ENCODE assay signal across 24 cellular contexts in the genomic region with DNA sequence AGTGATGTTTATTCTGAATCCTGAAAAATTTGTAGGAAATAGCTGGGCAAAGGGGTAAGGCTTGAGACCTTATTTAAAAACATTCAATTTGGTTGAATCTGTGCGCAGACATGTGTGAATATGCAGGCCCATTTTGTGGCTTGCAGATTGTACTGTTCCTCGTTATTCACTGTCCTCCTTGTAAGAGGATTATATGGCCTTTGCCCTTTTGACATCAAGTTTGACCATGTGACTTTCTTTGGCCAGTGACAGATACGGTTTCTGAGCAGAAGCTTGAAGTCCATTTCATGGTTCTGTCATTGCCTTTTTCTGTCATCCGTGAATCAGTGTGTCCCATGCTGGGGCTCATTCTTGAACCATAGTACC.
"Had no signal": no experiment of that assay in that cellular context is flagged by ENCODE, and none has a peak within 500 bp of the region (broad histone marks: within the 10 kb centered on the region; RNA-seq: fewer than 3 reads in every experiment).

No MANE protein-coding gene starts in this region.

- H3K9me3 ChIP-seq: gastrocnemius medialis, stomach, suprapubic skin, tibial nerve had no signal

- H3K27ac ChIP-seq: coronary artery, gastrocnemius medialis, suprapubic skin, tibial nerve, WERI-Rb-1 had no signal

- H3K4me3 ChIP-seq: coronary artery, gastrocnemius medialis, stomach, suprapubic skin, tibial nerve had no signal

- H3K27me3 ChIP-seq: gastrocnemius medialis, stomach, suprapubic skin, tibial nerve had no signal

- H3K4me1 ChIP-seq: suprapubic skin had no signal

- H3K36me3 ChIP-seq: gastrocnemius medialis, stomach, suprapubic skin, tibial nerve, WERI-Rb-1 had no signal

- DNase-seq: activated CD4-positive, alpha-beta memory T cell treated with anti-CD3 and anti-CD28 coated beads for 36 hours; activated CD4-positive, alpha-beta T cell treated with anti-CD3 and anti-CD28 coated beads, Interleukin-2, amount 10 ng/mL, durations not matched to agents 24 days and 14 days; activated CD8-positive, alpha-beta memory T cell treated with anti-CD3 and anti-CD28 coated beads, Interleukin-2, amount 50 U/mL, for 4 hours; activated gamma-delta T cell; activated naive CD4-positive, alpha-beta T cell treated with anti-CD3 and anti-CD28 coated beads, Interleukin-2, amount 50 U/mL, for 16 hours; activated T-cell treated with anti-CD3 and anti-CD28 coated beads, Interleukin-2, amount 50 U/mL, for 1 hour; cerebellar nuclear complex; effector memory CD8-positive, alpha-beta T cell; erythroblast; gastrocnemius medialis; glutamatergic neuron; left cardiac atrium; naive thymus-derived CD8-positive, alpha-beta T cell; stimulated activated CD4-positive, alpha-beta T cell treated with anti-CD3 and anti-CD28 coated beads, Interleukin-4, amount 100 ng/mL, for 24 hours; stomach; T-helper 17 cell; T1000; WERI-Rb-1 had no signal

- ATAC-seq: activated CD4-positive, CD25-positive, alpha-beta regulatory T cell treated with anti-CD3 and anti-CD28 coated beads, Interleukin-2, amount 50 U/mL, for 24 hours; effector memory CD8-positive, alpha-beta T cell; gastrocnemius medialis; naive thymus-derived CD8-positive, alpha-beta T cell; SK-N-SH treated with all-trans-retinoic acid at 6 μM for 48 hours; stimulated activated memory B cell treated with anti-CD40 and anti-IgM and Interleukin-4, amounts not matched to agents 10 μg/mL and 1 μg/mL and 100 μg/mL, for 72 hours; T-helper 17 cell had no signal
